Comparison of ENCODE assay signal across 8 cellular contexts in genomic region chr20:61944967-61945366, GRCh38.
DNase-seq lines count a peak whose midpoint lies in the region; ATAC-seq, FAIRE-seq and TF ChIP-seq lines count a peak whose summit lies in the region.
"Not testable (repeated sequence)": the region's sequence is repeated elsewhere in the genome, so short reads cannot be mapped to it uniquely, and the experiment has no call there.

No MANE protein-coding gene starts in this region.

- H3K4me3 Mint-ChIP-seq in WTC11; chondrocyte (ENCODE audit: unreplicated experiment); osteocyte (ENCODE audit: unreplicated experiment): not testable (repeated sequence)

- TF ChIP-seq RAD21 in K562 (CRISPR knock-in tag; conservative IDR thresholded peaks at IDR 0.05 in 1 of 2, IDR thresholded peaks at IDR 0.05 in 1 of 2): not testable (repeated sequence)

- H3K27me3 ChIP-seq in RWPE2 (ENCODE audit: insufficient read depth, poor library complexity, severe bottlenecking); aorta (ENCODE audit: control insufficient read depth in 1 of 2, insufficient read depth in 2 of 2, low read length in 1 of 2): not testable (repeated sequence)
- H3K27me3 ChIP-seq in K562 (ENCODE audit: control insufficient read depth in 2 of 2, insufficient read depth in 2 of 2, low read length in 2 of 2): peaks cover 0 to 18% of the 10 kb centered on the region in 2 experiments; a peak in 2 of 5 replicates

- TF ChIP-seq POLR2A in K562 (conservative IDR thresholded peaks at IDR 0.05): not testable (repeated sequence)

- intact Hi-C loops in K562 (cut with micrococcal nuclease); Right ventricle myocardium superior (cut with DNase I); cardiac septum (cut with DNase I); aorta (cut with DNase I): not testable (repeated sequence)

- not testable (repeated sequence) for H3K27me3 Mint-ChIP-seq in WTC11 (ENCODE audit: low read depth); chondrocyte (ENCODE audit: low read depth); osteocyte (ENCODE audit: unreplicated experiment)

- H3K27ac ChIP-seq in RWPE2 (ENCODE audit: poor library complexity, severe bottlenecking); K562 (ENCODE audit: extremely low read depth, low read depth, low read length); aorta (ENCODE audit: low read depth in 1 of 2, low read length in 2 of 2): not testable (repeated sequence)

- not testable (repeated sequence) for H3K4me2 ChIP-seq in K562 (ENCODE audit: insufficient read depth, low read length)

- not testable (repeated sequence) for BruUV-seq in K562 (replicated peaks; lab: Mats Ljungman, UMichigan)

- H2AFZ ChIP-seq in K562 (ENCODE audit: low read depth, low read length): not testable (repeated sequence)

- not testable (repeated sequence) for H3K27ac Mint-ChIP-seq in WTC11; chondrocyte (ENCODE audit: unreplicated experiment); osteocyte (ENCODE audit: unreplicated experiment)

- TF ChIP-seq EP300 in K562 (IDR thresholded peaks at IDR 0.05; ENCODE audit: low read length): not testable (repeated sequence)

- DNase-seq in RWPE2 (ENCODE audit: low spot score) (peak; percentile 59), WTC11 (ENCODE audit: low spot score) (peak; percentile 4), chondrocyte (ENCODE audit: low spot score) (peak; percentile 14), Right ventricle myocardium superior (peak; percentile 8), cardiac septum (ENCODE audit: low spot score) (peak; percentile 5), osteocyte (ENCODE audit: extremely low spot score, unreplicated experiment) (peak; percentile 19), aorta (peak; percentile 21 to 39)
- DNase-seq in K562 (ENCODE audit: extremely low read depth in 1 of 4, low spot score in 3 of 4): not testable (repeated sequence)

- H3K9me3 Mint-ChIP-seq in WTC11; chondrocyte (ENCODE audit: low read depth); osteocyte (ENCODE audit: unreplicated experiment): not testable (repeated sequence)

- ATAC-seq in RWPE2 (ENCODE audit: low read depth); WTC11; K562; Right ventricle myocardium superior (ENCODE audit: poor library complexity); aorta (ENCODE audit: low FRiP score): not testable (repeated sequence)

- TF ChIP-seq CTCF in RWPE2 (IDR thresholded peaks at IDR 0.05; ENCODE audit: poor library complexity, severe bottlenecking); WTC11 (IDR thresholded peaks at IDR 0.05); K562 (IDR thresholded peaks at IDR 0.05 in 2 of 3, conservative IDR thresholded peaks at IDR 0.05 in 1 of 3; ENCODE audit: insufficient read depth in 2 of 3, low read depth in 1 of 3, low read length in 3 of 3); chondrocyte (IDR thresholded peaks at IDR 0.05); osteocyte (IDR thresholded peaks at IDR 0.05): not testable (repeated sequence)

- not testable (repeated sequence) for H3K36me3 Mint-ChIP-seq in WTC11; chondrocyte (ENCODE audit: low read depth); osteocyte (ENCODE audit: unreplicated experiment)

- not testable (repeated sequence) for H3K4me1 Mint-ChIP-seq in WTC11; chondrocyte (ENCODE audit: low read depth); osteocyte (ENCODE audit: unreplicated experiment)

- not testable (repeated sequence) for H3K36me3 ChIP-seq in RWPE2 (ENCODE audit: low read depth); K562 (ENCODE audit: control insufficient read depth, insufficient read depth, low read length); aorta (ENCODE audit: control insufficient read depth in 1 of 2, insufficient read depth in 2 of 2, low read length in 1 of 2)

- not testable (repeated sequence) for FAIRE-seq in K562 (lab: Jason Lieb, UNC)

- 45% methylated on average over 8 of the region's 34 CpGs for WGBS in K562 (ENCODE audit: insufficient coverage, low coverage, missing lambda C conversion rate)
- 75 to 84% methylated on average over 9 to 21 of the region's 34 CpGs for WGBS in aorta, 2 donors

- H3K79me2 ChIP-seq in K562 (ENCODE audit: control insufficient read depth, insufficient read depth, low read length): not testable (repeated sequence)

- in situ Hi-C loops in K562 (cut with MboI): not testable (repeated sequence)

- H3K4me1 ChIP-seq in RWPE2 (ENCODE audit: insufficient read depth, poor library complexity, severe bottlenecking); K562 (replicated peaks in 1 of 2; ENCODE audit: control insufficient read depth in 2 of 2, insufficient read depth in 2 of 2, low read length in 2 of 2); aorta (ENCODE audit: control insufficient read depth in 1 of 2, insufficient read depth in 2 of 2, low read length in 2 of 2): not testable (repeated sequence)

- POLR2A ChIA-PET in WTC11 (lab: Charles Lee); K562 (lab: Yijun Ruan, JAX): not testable (repeated sequence)

- H3K9me1 ChIP-seq in K562 (ENCODE audit: control insufficient read depth, insufficient read depth, low read length): not testable (repeated sequence)

- H3K9me3 ChIP-seq in RWPE2 (ENCODE audit: severe bottlenecking); K562 (replicated peaks; ENCODE audit: control insufficient read depth, insufficient read depth, low read depth, low read length); aorta (ENCODE audit: control insufficient read depth, low read length): not testable (repeated sequence)

- not testable (repeated sequence) for H3K9ac ChIP-seq in K562 (ENCODE audit: insufficient read depth in 1 of 2, low read depth in 2 of 2, low read length in 2 of 2)

- CTCF ChIA-PET in WTC11 (lab: Charles Lee); K562 (lab: Yijun Ruan, JAX; ENCODE audit: low intra/inter-chr PET ratio): not testable (repeated sequence)

- not testable (repeated sequence) for H3K4me3 ChIP-seq in RWPE2 (ENCODE audit: severe bottlenecking); K562; aorta (ENCODE audit: low read length in 2 of 2)

- H4K20me1 ChIP-seq in K562 (replicated peaks; ENCODE audit: control insufficient read depth, insufficient read depth, low read length): not testable (repeated sequence)

TF ChIP-seq in K562, 482 proteins besides CTCF, POLR2A, EP300 and RAD21:
- TF ChIP-seq ZNF263 (CRISPR knock-in tag; IDR thresholded peaks at IDR 0.05; ENCODE audit: borderline replicate concordance): 0 out of 2 replicates have a peak, but pooled peaks have one; percentile 10
